In genomic region chr2:19733951-19734425, GRCh38 we compare ENCODE assay signal across 18 cellular contexts.
DNase-seq lines count a peak whose midpoint lies in the region; ATAC-seq and TF ChIP-seq lines count a peak whose summit lies in the region.
"Had no signal": no experiment of that assay in that cellular context is flagged by ENCODE, and none has a peak within 500 bp of the region (broad histone marks: within the 10 kb centered on the region; RNA-seq: fewer than 3 reads in every experiment).

No MANE protein-coding gene starts in this region.

- TF ChIP-seq POLR2A in vagina (IDR thresholded peaks at IDR 0.05), result no peak

- peak overlapping the region; percentile 27 for H3K27ac ChIP-seq in vagina
- H3K27ac ChIP-seq: 22Rv1, ascending aorta, thyroid gland had no signal

- H3K9me3 ChIP-seq in vagina, result no peaks in the 10 kb centered on the region
- H3K9me3 ChIP-seq: ascending aorta, thyroid gland had no signal

- peaks cover 10% of the 10 kb centered on the region for H3K4me1 ChIP-seq in vagina

- H3K27me3 ChIP-seq in vagina, result no peaks in the 10 kb centered on the region
- H3K27me3 ChIP-seq: ascending aorta, thyroid gland had no signal

- TF ChIP-seq CTCF in cardiac fibroblast (IDR thresholded peaks at IDR 0.05; ENCODE audit: low read depth, low read length) (no peak), vagina (IDR thresholded peaks at IDR 0.05) (no peak)

- DNase-seq in cardiac septum (ENCODE audit: low spot score), result peak; percentile 27
- DNase-seq in Right ventricle myocardium inferior (ENCODE audit: missing footprints), result no peak
- peak; percentile 31 to 34 for DNase-seq in cardiac fibroblast (ENCODE audit: low read depth in 2 of 2)
- DNase-seq in mesenteric fat pad (ENCODE audit: low spot score), result peak; percentile 24
- no peak for DNase-seq in vagina (ENCODE audit: extremely low spot score in 2 of 2)
- no peak for DNase-seq in activated CD8-positive, alpha-beta memory T cell treated with anti-CD3 and anti-CD28 coated beads, Interleukin-2, amount 50 U/mL, for 48 hours
- no peak for DNase-seq in ureter (ENCODE audit: low spot score)
- no peak for DNase-seq in medulla oblongata (ENCODE audit: extremely low spot score)
- DNase-seq: activated CD8-positive, alpha-beta T cell treated with anti-CD3 and anti-CD28 coated beads, Interleukin-2, amount 10 ng/mL, durations not matched to agents 7 days and 5 days; effector CD8-positive, alpha-beta T cell; naive thymus-derived CD4-positive, alpha-beta T cell; NCI-H1417 treated with DMSO at 0.1 percent for 48 hours; NCI-H345; retina; thyroid gland had no signal

- intact Hi-C loops in cardiac septum (cut with DNase I), result no loop called here
- intact Hi-C loops in Right ventricle myocardium inferior (cut with DNase I), result no loop called here
- intact Hi-C loops in vagina (cut with DNase I), result no loop called here

- no peak overlapping the region for H3K4me3 ChIP-seq in cardiac fibroblast (replicated peaks in 1 of 2; ENCODE audit: low read depth in 2 of 2, low read length in 2 of 2)
- H3K4me3 ChIP-seq in vagina, result no peak overlapping the region
- H3K4me3 ChIP-seq: ascending aorta, K562, thyroid gland had no signal

- no peaks in the 10 kb centered on the region for H3K36me3 ChIP-seq in vagina
- H3K36me3 ChIP-seq: ascending aorta, thyroid gland had no signal

- no peak for ATAC-seq in Right ventricle myocardium inferior
- ATAC-seq: activated CD8-positive, alpha-beta T cell treated with anti-CD3 and anti-CD28 coated beads, Interleukin-2, amount 10 ng/mL, durations not matched to agents 7 days and 5 days; K562; naive thymus-derived CD4-positive, alpha-beta T cell had no signal

Comparison
In these comparisons a context has a peak if more than half of its experiments do, and no peak if none do; other contexts are left out.
1. DNase-seq: peak in cardiac septum (single experiment), cardiac fibroblast (2 of 2) and mesenteric fat pad (single experiment); none in Right ventricle myocardium inferior (single experiment), vagina (0 of 2), activated CD8-positive, alpha-beta memory T cell treated with anti-CD3 and anti-CD28 coated beads, Interleukin-2, amount 50 U/mL, for 48 hours (single experiment), ureter (single experiment) and medulla oblongata (single experiment).